Comparison of ENCODE assay signal across 1 cellular context in the genomic region with DNA sequence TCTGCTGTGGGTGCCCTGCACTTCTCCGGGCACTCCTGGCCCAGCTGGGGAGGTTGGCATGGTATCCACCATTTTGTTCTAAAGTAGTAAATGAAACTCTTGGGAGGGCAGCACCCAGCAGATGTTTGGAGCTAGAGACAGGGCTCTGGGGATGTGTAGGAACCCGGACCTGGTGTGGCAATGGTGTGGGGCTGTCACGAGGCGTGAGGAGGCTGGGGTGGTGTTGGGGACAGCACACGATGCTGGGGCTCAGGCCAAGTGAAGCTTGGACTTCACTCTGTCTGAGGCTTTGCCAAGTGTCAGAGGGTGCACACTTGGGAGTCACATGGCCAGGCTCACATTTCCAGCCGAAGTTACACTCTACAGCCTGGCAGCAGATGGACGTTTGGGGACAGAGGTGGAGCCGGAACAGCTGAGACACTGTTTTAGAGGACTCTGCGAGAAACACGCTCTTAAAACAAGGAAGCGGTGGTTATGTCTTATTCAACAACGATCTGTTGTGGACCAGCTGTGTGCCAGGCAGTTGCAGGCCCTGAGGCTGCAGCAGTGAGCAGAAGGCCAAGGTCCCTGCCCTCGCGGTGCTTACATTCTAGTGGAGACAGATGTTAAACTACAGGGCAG.
TF ChIP-seq lines count a peak whose summit lies in the region.

No MANE protein-coding gene starts in this region.

TF ChIP-seq in IMR-90, 13 proteins besides CTCF, POLR2A, EP300 and RAD21:
- TF ChIP-seq FOS (IDR thresholded peaks at IDR 0.05; ENCODE audit: low read depth, low read length) (no peak), MAZ (IDR thresholded peaks at IDR 0.05; ENCODE audit: borderline replicate concordance, low read depth, low read length) (no peak), RCOR1 (IDR thresholded peaks at IDR 0.05; ENCODE audit: insufficient replicate concordance, low read length) (no peak), CHD1 (IDR thresholded peaks at IDR 0.05; ENCODE audit: low read depth, low read length) (no peak), SMC3 (IDR thresholded peaks at IDR 0.05; ENCODE audit: low read depth, low read length) (no peak), MXI1 (IDR thresholded peaks at IDR 0.05; ENCODE audit: borderline replicate concordance, low read depth, low read length) (no peak), BHLHE40 (IDR thresholded peaks at IDR 0.05; ENCODE audit: low read depth, low read length) (no peak), MAFK (IDR thresholded peaks at IDR 0.05; ENCODE audit: low read depth, low read length) (no peak), NFE2L2 (IDR thresholded peaks at IDR 0.05; ENCODE audit: low read depth, low read length) (no peak), RFX5 (IDR thresholded peaks at IDR 0.05; ENCODE audit: low read depth, low read length) (no peak)
- TF ChIP-seq, protein P1, sequence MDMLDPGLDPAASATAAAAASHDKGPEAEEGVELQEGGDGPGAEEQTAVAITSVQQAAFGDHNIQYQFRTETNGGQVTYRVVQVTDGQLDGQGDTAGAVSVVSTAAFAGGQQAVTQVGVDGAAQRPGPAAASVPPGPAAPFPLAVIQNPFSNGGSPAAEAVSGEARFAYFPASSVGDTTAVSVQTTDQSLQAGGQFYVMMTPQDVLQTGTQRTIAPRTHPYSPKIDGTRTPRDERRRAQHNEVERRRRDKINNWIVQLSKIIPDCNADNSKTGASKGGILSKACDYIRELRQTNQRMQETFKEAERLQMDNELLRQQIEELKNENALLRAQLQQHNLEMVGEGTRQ (IDR thresholded peaks at IDR 0.05; ENCODE audit: low read depth, low read length) = no peak
- TF ChIP-seq, protein P2, sequence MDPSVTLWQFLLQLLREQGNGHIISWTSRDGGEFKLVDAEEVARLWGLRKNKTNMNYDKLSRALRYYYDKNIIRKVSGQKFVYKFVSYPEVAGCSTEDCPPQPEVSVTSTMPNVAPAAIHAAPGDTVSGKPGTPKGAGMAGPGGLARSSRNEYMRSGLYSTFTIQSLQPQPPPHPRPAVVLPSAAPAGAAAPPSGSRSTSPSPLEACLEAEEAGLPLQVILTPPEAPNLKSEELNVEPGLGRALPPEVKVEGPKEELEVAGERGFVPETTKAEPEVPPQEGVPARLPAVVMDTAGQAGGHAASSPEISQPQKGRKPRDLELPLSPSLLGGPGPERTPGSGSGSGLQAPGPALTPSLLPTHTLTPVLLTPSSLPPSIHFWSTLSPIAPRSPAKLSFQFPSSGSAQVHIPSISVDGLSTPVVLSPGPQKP (IDR thresholded peaks at IDR 0.05; ENCODE audit: borderline replicate concordance, low read depth, low read length) = no peak
